Comparison of ENCODE assay signal across 8 cellular contexts in the genomic region with DNA sequence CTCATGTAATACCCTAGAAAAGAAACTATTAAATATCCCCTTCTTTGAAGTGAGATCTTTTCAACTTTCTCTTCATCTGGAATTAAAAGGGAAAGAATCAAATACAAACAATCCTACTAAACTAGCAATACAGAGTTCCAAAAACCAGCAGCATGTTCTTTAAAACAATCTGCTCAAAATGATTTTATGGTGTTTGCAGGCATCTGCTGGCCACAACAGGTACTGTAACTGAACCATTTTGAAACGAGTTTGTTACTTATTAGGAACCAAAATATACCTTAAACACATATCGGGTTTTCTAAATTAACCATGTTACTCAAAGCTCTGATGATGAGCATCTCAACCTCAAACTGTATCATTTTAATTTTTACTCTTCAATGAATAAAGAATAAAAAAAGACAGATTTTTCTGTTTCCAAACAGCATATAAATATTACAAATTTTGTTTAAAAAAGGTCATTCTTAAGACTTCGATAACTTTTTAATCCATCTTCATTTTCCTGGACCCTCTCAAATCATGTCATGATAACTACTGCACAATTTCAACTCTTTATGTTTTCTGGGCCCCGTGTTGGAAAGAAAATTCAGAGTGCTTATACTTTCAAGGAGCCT. TPM values are rescaled to one million over a fixed set of nuclear protein-coding genes. Genes with fewer than 3 reads are reported as not detected.
A peak's percentile ranks its signal among the peaks of the same experiment; 100 is the strongest.
DNase-seq lines count a peak whose midpoint lies in the region; ATAC-seq and TF ChIP-seq lines count a peak whose summit lies in the region.

No MANE protein-coding gene starts in this region.

- H3K9me3 ChIP-seq in NT2/D1 (ENCODE audit: insufficient read depth, low read length) (no peaks in the 10 kb centered on the region), esophagus squamous epithelium (no peaks in the 10 kb centered on the region), tibial artery (no peaks in the 10 kb centered on the region)

- 56 to 65% methylated on average over 4 of the region's 4 CpGs for WGBS in esophagus squamous epithelium, 2 donors

- no peaks in the 10 kb centered on the region for H3K27me3 Mint-ChIP-seq in stimulated activated naive CD8-positive, alpha-beta T cell treated with anti-CD3 and anti-CD28 coated beads, Interleukin-15, amount 100 ng/mL, for 72 hours

- no peak overlapping the region for H3K4me3 ChIP-seq in NT2/D1 (ENCODE audit: insufficient read length, low read depth)
- H3K4me3 ChIP-seq in esophagus squamous epithelium: no peak overlapping the region
- H3K4me3 ChIP-seq in tibial artery: no peak overlapping the region

- no peaks in the 10 kb centered on the region for H3K9me3 Mint-ChIP-seq in stimulated activated naive CD8-positive, alpha-beta T cell treated with anti-CD3 and anti-CD28 coated beads, Interleukin-15, amount 100 ng/mL, for 72 hours

- H3K9ac ChIP-seq in NT2/D1 (ENCODE audit: insufficient read length, low read depth): no peak overlapping the region

- no peaks in the 10 kb centered on the region for H3K4me1 ChIP-seq in NT2/D1 (ENCODE audit: insufficient read depth, insufficient read length)
- no peaks in the 10 kb centered on the region for H3K4me1 ChIP-seq in esophagus squamous epithelium
- H3K4me1 ChIP-seq in tibial artery: no peaks in the 10 kb centered on the region

- H3K27ac Mint-ChIP-seq in stimulated activated naive CD8-positive, alpha-beta T cell treated with anti-CD3 and anti-CD28 coated beads, Interleukin-15, amount 100 ng/mL, for 72 hours: peak overlapping the region in 1 of 2 donors; percentile 9

- TF ChIP-seq POLR2A in esophagus squamous epithelium (IDR thresholded peaks at IDR 0.05): no peak

- no peaks in the 10 kb centered on the region for H3K36me3 ChIP-seq in NT2/D1 (ENCODE audit: insufficient read depth, insufficient read length, low read length)
- H3K36me3 ChIP-seq in esophagus squamous epithelium: peaks cover 0 to 35% (median 0%) of the 10 kb centered on the region in 3 donors
- no peaks in the 10 kb centered on the region for H3K36me3 ChIP-seq in tibial artery

- no peak overlapping the region for H3K27ac ChIP-seq in C4-2B
- H3K27ac ChIP-seq in esophagus squamous epithelium: no peak overlapping the region
- no peak overlapping the region for H3K27ac ChIP-seq in tibial artery

- H3K27me3 ChIP-seq in NT2/D1 (ENCODE audit: insufficient read depth, insufficient read length) (no peaks in the 10 kb centered on the region), esophagus squamous epithelium (no peaks in the 10 kb centered on the region), tibial artery (no peaks in the 10 kb centered on the region)

- intact Hi-C loops in esophagus squamous epithelium (cut with DNase I): no loop called here
- intact Hi-C loops in tibial artery (cut with DNase I; ENCODE audit: low total_unique reads): no loop called here

- H3K4me3 Mint-ChIP-seq in stimulated activated naive CD8-positive, alpha-beta T cell treated with anti-CD3 and anti-CD28 coated beads, Interleukin-15, amount 100 ng/mL, for 72 hours: no peak overlapping the region

- DNase-seq in NT2/D1 (ENCODE audit: low read depth, low spot score) (peak; percentile 9), esophagus squamous epithelium (lab: John Stamatoyannopoulos, UW) (no peak), tibial artery (no peak)
- no peak for DNase-seq in stimulated activated naive CD8-positive, alpha-beta T cell treated with anti-CD3 and anti-CD28 coated beads, Interleukin-15, amount 100 ng/mL, for 72 hours

- ATAC-seq in GM18907 (IDR thresholded peaks at IDR 0.05; ENCODE audit: unreplicated experiment) (peak; percentile 57), GM18858 (IDR thresholded peaks at IDR 0.05; ENCODE audit: unreplicated experiment) (no peak), GM19467 (IDR thresholded peaks at IDR 0.05; ENCODE audit: unreplicated experiment) (no peak)
- ATAC-seq in stimulated activated naive CD8-positive, alpha-beta T cell treated with anti-CD3 and anti-CD28 coated beads, Interleukin-15, amount 100 ng/mL, for 72 hours: no peak

- peaks cover 29% of the 10 kb centered on the region for H3K4me1 Mint-ChIP-seq in stimulated activated naive CD8-positive, alpha-beta T cell treated with anti-CD3 and anti-CD28 coated beads, Interleukin-15, amount 100 ng/mL, for 72 hours

- TF ChIP-seq CTCF in C4-2B (conservative IDR thresholded peaks at IDR 0.05) (peak; percentile 73), esophagus squamous epithelium (IDR thresholded peaks at IDR 0.05) (peak in 4 of 6 experiments; percentile 24 to 54 (median 31)), tibial artery (IDR thresholded peaks at IDR 0.05) (peak; percentile 16 to 24)

RNA-seq across cellular contexts. Expression of a gene that starts 56.5 kb away (rescaled TPM):
- total RNA-seq in esophagus squamous epithelium: 10 to 100 TPM; 28.5 to 65.8 (median 46.9) TPM

Comparison
In these comparisons a context has a peak if more than half of its experiments do, and no peak if none do; other contexts are left out.
1. CTCF ChIP-seq: peak in every context shown above with its lines; median percentile 73 in C4-2B; 31 in esophagus squamous epithelium; 20 in tibial artery.